In genomic region chr4:88033309-88033708, GRCh38 we compare ENCODE assay signal across 8 cellular contexts. TPM values are rescaled to one million over a fixed set of nuclear protein-coding genes. Genes with fewer than 3 reads are reported as not detected.
A peak's percentile ranks its signal among the peaks of the same experiment; 100 is the strongest.
DNase-seq lines count a peak whose midpoint lies in the region; ATAC-seq, FAIRE-seq and TF ChIP-seq lines count a peak whose summit lies in the region.

No MANE protein-coding gene starts in this region.

- no peak overlapping the region for H3K27ac ChIP-seq in OCI-LY7 (ENCODE audit: low read depth, low read length, poor library complexity, severe bottlenecking)
- no peak overlapping the region for H3K27ac ChIP-seq in GM12878 (ENCODE audit: control insufficient read depth, insufficient read depth)
- no peak overlapping the region for H3K27ac ChIP-seq in iPS DF 6.9 (ENCODE audit: low read length)

- in situ Hi-C loops in GM12878 (cut with MboI) = loop anchor here (5.0 kb wide), 2 partner anchors 179 to 484 kb away; no protein-coding TSS in a partner anchor

- BruUV-seq in OCI-LY7 (replicated peaks; lab: Mats Ljungman, UMichigan) (no TSS peak), GM12878 (replicated peaks; lab: Mats Ljungman, UMichigan) (no TSS peak)

- H3K27me3 ChIP-seq in GM12878 (replicated peaks in 1 of 2; ENCODE audit: control insufficient read depth in 2 of 2, insufficient read depth in 2 of 2, low read length in 1 of 2) (no peaks in the 10 kb centered on the region), iPS DF 6.9 (ENCODE audit: control insufficient read depth, insufficient read depth, low read length) (no peaks in the 10 kb centered on the region)

- H3K79me2 ChIP-seq in OCI-LY7 (ENCODE audit: insufficient read depth, low read depth, low read length) = no peaks in the 10 kb centered on the region
- H3K79me2 ChIP-seq in GM12878 (ENCODE audit: control insufficient read depth, insufficient read depth, low read length) = no peaks in the 10 kb centered on the region

- no peak overlapping the region for H3K9ac ChIP-seq in GM12878 (ENCODE audit: control insufficient read depth, insufficient read depth, low read length)

- DNase-seq in AML-193 (lab: John Stamatoyannopoulos, UW) (peak; percentile 41 to 53), OCI-LY7 (ENCODE audit: low spot score) (peak; percentile 65), GM12878 (ENCODE audit: low read depth, low spot score) (no peak), iPS DF 6.9 (ENCODE audit: low read depth, low spot score) (peak; percentile 11)
- DNase-seq in stimulated activated naive CD4-positive, alpha-beta T cell treated with Interleukin-2 at 50 U/mL for 16 hours (lab: John Stamatoyannopoulos, UW) = peak; percentile 1

- SMC1A ChIA-PET in GM12878 (lab: Charles Lee; ENCODE audit: uncharacterized antibody, unreplicated experiment) = interaction anchor here (0.5 to 1.7 kb wide), 16 partner anchors 10 to 1109 kb away, joined by 3 to 25 read pairs (median 3); no protein-coding TSS in a partner anchor

- TF ChIP-seq EP300 in GM12878 (IDR thresholded peaks at IDR 0.05; ENCODE audit: borderline replicate concordance in 1 of 2, control insufficient read depth in 1 of 2, low read depth in 2 of 2, low read length in 2 of 2) = no peak

- TF ChIP-seq CTCF in GM12874 (IDR thresholded peaks at IDR 0.05; ENCODE audit: insufficient read depth, low read depth, low read length) (peak; percentile 47; the same call in 1 of the 2 replicates), OCI-LY7 (conservative IDR thresholded peaks at IDR 0.05; ENCODE audit: low read length) (peak; percentile 82), GM12878 (IDR thresholded peaks at IDR 0.05 in 2 of 3, conservative IDR thresholded peaks at IDR 0.05 in 1 of 3; ENCODE audit: control insufficient read depth in 2 of 3, extremely low read depth in 1 of 3, insufficient read depth in 1 of 3, low read depth in 3 of 3, low read length in 3 of 3) (peak; percentile 51 to 66 (median 64))

- H3K36me3 ChIP-seq in OCI-LY7 (ENCODE audit: insufficient read depth, low read length) (no peaks in the 10 kb centered on the region), GM12878 (ENCODE audit: control insufficient read depth in 2 of 2, insufficient read depth in 2 of 2, low read length in 1 of 2) (no peaks in the 10 kb centered on the region; a peak in 1 of 4 replicates), iPS DF 6.9 (ENCODE audit: control insufficient read depth, insufficient read depth, low read length) (peaks cover 26% of the 10 kb centered on the region)

- H3K4me3 ChIP-seq in OCI-LY7 (ENCODE audit: low read depth, low read length, poor library complexity, severe bottlenecking) (no peak overlapping the region), GM12878 (no peak overlapping the region), iPS DF 6.9 (ENCODE audit: low read length) (no peak overlapping the region)

- RAD21 ChIA-PET in GM12878 (lab: Charles Lee; ENCODE audit: unreplicated experiment) = interaction anchor here (0.7 to 1.7 kb wide), 21 partner anchors 11 to 763 kb away, joined by 3 to 41 read pairs (median 4); no protein-coding TSS in a partner anchor

- ATAC-seq in HG03175 (IDR thresholded peaks at IDR 0.05; ENCODE audit: unreplicated experiment) (peak; percentile 72), GM12878 (peak; percentile 87), HG02588 (IDR thresholded peaks at IDR 0.05; ENCODE audit: unreplicated experiment) (no peak)

- no peaks in the 10 kb centered on the region for H3K4me1 ChIP-seq in OCI-LY7 (ENCODE audit: insufficient read depth, low read length, poor library complexity, severe bottlenecking)
- H3K4me1 ChIP-seq in GM12878 (ENCODE audit: control insufficient read depth, insufficient read depth, low read length) = no peaks in the 10 kb centered on the region
- H3K4me1 ChIP-seq in iPS DF 6.9 (ENCODE audit: control insufficient read depth, insufficient read depth, low read length) = no peaks in the 10 kb centered on the region

- POLR2A ChIA-PET in OCI-LY7 (lab: Charles Lee) = interaction anchor here (0.7 to 1.5 kb wide), 2 partner anchors 19 to 1925 kb away, joined by 3 read pairs; no protein-coding TSS in a partner anchor
- POLR2A ChIA-PET in GM12878 (lab: Charles Lee) = no interaction called here

- no peak overlapping the region for H3K4me2 ChIP-seq in OCI-LY7 (ENCODE audit: low read length)
- no peak overlapping the region for H3K4me2 ChIP-seq in GM12878 (ENCODE audit: control insufficient read depth, insufficient read depth)

- H4K20me1 ChIP-seq in OCI-LY7 (ENCODE audit: insufficient read depth, low read length) (no peaks in the 10 kb centered on the region), GM12878 (ENCODE audit: control insufficient read depth, insufficient read depth) (no peaks in the 10 kb centered on the region)

- CTCF ChIA-PET in OCI-LY7 (lab: Charles Lee; ENCODE audit: unreplicated experiment) (no interaction called here), GM12878 (lab: Yijun Ruan, JAX) (interaction anchor here (0.6 to 5.2 kb wide), 28 partner anchors 10 to 840 kb away, joined by 3 to 159 read pairs (median 4); partner anchors contain the start of gene PYURF)

- H2AFZ ChIP-seq in OCI-LY7 (ENCODE audit: low read length) = no peak overlapping the region
- H2AFZ ChIP-seq in GM12878 (ENCODE audit: control insufficient read depth, low read depth, low read length) = no peak overlapping the region

- no peaks in the 10 kb centered on the region for H3K9me2 ChIP-seq in OCI-LY7 (ENCODE audit: insufficient read depth, low read length)

- H3K9me3 ChIP-seq in OCI-LY7 (ENCODE audit: low read length) (no peaks in the 10 kb centered on the region), GM12878 (replicated peaks; ENCODE audit: control insufficient read depth, insufficient read depth, low read length) (no peaks in the 10 kb centered on the region), iPS DF 6.9 (ENCODE audit: control insufficient read depth, insufficient read depth, low read length) (no peaks in the 10 kb centered on the region)

- TF ChIP-seq RAD21 in GM12878 (IDR thresholded peaks at IDR 0.05; ENCODE audit: insufficient read depth, low read depth, low read length) = peak; percentile 78

- intact Hi-C loops in OCI-LY7 (cut with micrococcal nuclease; ENCODE audit: unreplicated experiment) (loop anchor here (1.0 to 2.0 kb wide), 2 partner anchors 180 to 481 kb away; no protein-coding TSS in a partner anchor), GM12878 (cut with micrococcal nuclease; ENCODE audit: unreplicated experiment) (loop anchor here (1.0 to 10.0 kb wide), 4 partner anchors 179 to 1111 kb away; no protein-coding TSS in a partner anchor)

- peak; percentile 84 for FAIRE-seq in GM12878 (lab: Jason Lieb, UNC)

- TF ChIP-seq POLR2A in GM12878 (IDR thresholded peaks at IDR 0.05; ENCODE audit: low read depth, low read length) = no peak

TF ChIP-seq in GM12878, 131 proteins besides CTCF, POLR2A, EP300 and RAD21:
- TF ChIP-seq IKZF1 (conservative IDR thresholded peaks at IDR 0.05) = no peak
- peak; percentile 82 for TF ChIP-seq ZNF384 (IDR thresholded peaks at IDR 0.05; ENCODE audit: borderline replicate concordance, low read depth, low read length)
- 0 out of 2 replicates have a peak, but pooled peaks have one; percentile 22 for TF ChIP-seq YY1 (IDR thresholded peaks at IDR 0.05; ENCODE audit: low read depth, low read length)
- peak; percentile 64; the same call in 1 of the 2 replicates for TF ChIP-seq SMC3 (IDR thresholded peaks at IDR 0.05; ENCODE audit: borderline replicate concordance, low read length)

RNA-seq across cellular contexts. Expression of gene PKD2, which starts 25.9 kb away (rescaled TPM):
- 4.5 and 8.5 TPM in 2 replicates for total RNA-seq in OCI-LY7 (2014; rRNA removed; shearing (Covaris generic))
- 3.1 and 3.8 TPM in 2 replicates for total RNA-seq in OCI-LY7 (2022)
- 16.6 and 20.8 TPM in 2 replicates for total RNA-seq in GM12878 (2013; cell fraction: nucleolus; rRNA removed)
- total RNA-seq in GM12878 (2014; rRNA removed) = 9.3 and 12.5 TPM in 2 replicates
- total RNA-seq in GM12878 (2014; rRNA removed; fragmentation: Illumina TruSeq; extraction: Trizol) = 13.8 and 15.5 TPM in 2 replicates
- total RNA-seq in GM12878 (2021) = 7.5 and 8.6 TPM in 2 replicates
- polyA plus RNA-seq in GM12878 (2011; ENCODE audit: low read depth) = 4.4 TPM
- 11.0 and 15.2 TPM in 2 replicates for polyA plus RNA-seq in GM12878 (2011; rRNA removed)
- 3.2 and 3.9 TPM in 2 replicates for polyA plus RNA-seq in GM12878 (2011; cell fraction: cytosol; rRNA removed)
- polyA plus RNA-seq in GM12878 (2011; cell fraction: nucleus; rRNA removed) = 23.7 and 36.4 TPM in 2 replicates
- polyA plus RNA-seq in GM12878 (2012) = 3.8 and 4.5 TPM in 2 replicates
- polyA plus RNA-seq in GM12878 (2014; fragmentation: Illumina TruSeq; extraction: Trizol) = 11.4 and 18.1 TPM in 2 replicates
- polyA plus RNA-seq in GM12878 (2014; fragmentation: Nextera tagmentation; extraction: Ambion mirVana) = 1 to 10 TPM; 2.0 to 2.1 TPM
- polyA plus RNA-seq in GM12878 (2014; rRNA removed) = 8.7 and 12.4 TPM in 2 replicates
- polyA plus RNA-seq in GM12878 (2016; fragmentation: Nextera tagmentation; extraction: Ambion mirVana) = 1 to 10 TPM; 2.0 to 5.3 TPM
- 13.0 and 22.7 TPM in 2 replicates for polyA minus RNA-seq in GM12878 (2011; rRNA and poly(A)+ RNA removed)
- 1.3 and 6.2 TPM in 2 replicates for polyA minus RNA-seq in GM12878 (2011; cell fraction: cytosol; rRNA and poly(A)+ RNA removed)
- 10.3 and 15.8 TPM in 2 replicates for polyA minus RNA-seq in GM12878 (2011; cell fraction: nucleus; rRNA and poly(A)+ RNA removed)

RNA-seq across cellular contexts. Expression of gene SPP1, which starts 57.8 kb away (rescaled TPM):
- 1.4 TPM in 1 of 2 replicates, not detected in the other for total RNA-seq in OCI-LY7 (2014; rRNA removed; shearing (Covaris generic))
- total RNA-seq in OCI-LY7 (2022) (not detected in 2 replicates), GM12878 (2014; rRNA removed) (not detected in 2 replicates), GM12878 (2014; rRNA removed; fragmentation: Illumina TruSeq; extraction: Trizol) (not detected in 2 replicates), GM12878 (2021) (1.1 and 1.3 TPM in 2 replicates)
- not detected in 2 replicates for total RNA-seq in GM12878 (2013; cell fraction: nucleolus; rRNA removed)
- not detected for polyA plus RNA-seq in GM12878 (2011; ENCODE audit: low read depth)
- polyA plus RNA-seq in GM12878 (2011; rRNA removed) (0.49 and 0.78 TPM in 2 replicates), GM12878 (2014; fragmentation: Illumina TruSeq; extraction: Trizol) (not detected in 2 replicates), GM12878 (2014; fragmentation: Nextera tagmentation; extraction: Ambion mirVana) (under 1 TPM in 1 of 2 experiments, not detected in 1; 0.05 TPM), GM12878 (2014; rRNA removed) (not detected in 2 replicates), GM12878 (2016; fragmentation: Nextera tagmentation; extraction: Ambion mirVana) (under 1 TPM in 1 of 2 experiments, not detected in 1; 0.29 TPM)
- 0.25 and 0.36 TPM in 2 replicates for polyA plus RNA-seq in GM12878 (2011; cell fraction: cytosol; rRNA removed)
- 0.10 TPM in 1 of 2 replicates, not detected in the other for polyA plus RNA-seq in GM12878 (2011; cell fraction: nucleus; rRNA removed)
- not detected in 2 replicates for polyA plus RNA-seq in GM12878 (2012)
- polyA minus RNA-seq in GM12878 (2011; rRNA and poly(A)+ RNA removed) = 0.46 TPM in 1 of 2 replicates, not detected in the other
- polyA minus RNA-seq in GM12878 (2011; cell fraction: cytosol; rRNA and poly(A)+ RNA removed) = not detected in 2 replicates
- polyA minus RNA-seq in GM12878 (2011; cell fraction: nucleus; rRNA and poly(A)+ RNA removed) = not detected in 2 replicates
